ENCODE assay signal across 19 cellular contexts in genomic region chr14:33040548-33041140, GRCh38.
A peak's percentile ranks its signal among the peaks of the same experiment; 100 is the strongest.
DNase-seq lines count a peak whose midpoint lies in the region; ATAC-seq lines count a peak whose summit lies in the region.
"Had no signal": no experiment of that assay in that cellular context is flagged by ENCODE, and none has a peak within 500 bp of the region (broad histone marks: within the 10 kb centered on the region; RNA-seq: fewer than 3 reads in every experiment).

No MANE protein-coding gene starts in this region.

- intact Hi-C loops in sciatic nerve (cut with DNase I), result no loop called here

- ATAC-seq in GM18867 (IDR thresholded peaks at IDR 0.05; ENCODE audit: unreplicated experiment), result peak; percentile 84
- peak; percentile 64 for ATAC-seq in GM21619 (IDR thresholded peaks at IDR 0.05; ENCODE audit: unreplicated experiment)
- ATAC-seq in HG03457 (IDR thresholded peaks at IDR 0.05; ENCODE audit: unreplicated experiment), result peak; percentile 70
- no peak for ATAC-seq in sciatic nerve
- ATAC-seq: Panc1, Right ventricle myocardium inferior, T-cell had no signal

- peak; percentile 6 for DNase-seq in iris pigment epithelial cell (ENCODE audit: low read depth)
- no peak for DNase-seq in ACHN
- DNase-seq in LoVo (ENCODE audit: low spot score), result no peak
- no peak for DNase-seq in sciatic nerve (ENCODE audit: low spot score)
- DNase-seq: BE2C; CD4-positive, alpha-beta T cell; MG63; NCI-H1105 treated with DMSO at 0.1 percent for 48 hours; NCI-H1694 treated with DMSO at 0.1 percent for 48 hours; NCI-H2107; NCI-H226; NCI-H69; T-cell; T1000 had no signal

- in situ Hi-C loops in ACHN (cut with HindIII; ENCODE audit: low pct_ligation_motif_present, low pct_unique_long_range_greater_than_20kb, low sequenced_read_pairs), result no loop called here
